In genomic region chr2:238554468-238555184, GRCh38 we compare ENCODE assay signal across 22 cellular contexts.
A peak's percentile ranks its signal among the peaks of the same experiment; 100 is the strongest.
DNase-seq lines count a peak whose midpoint lies in the region; ATAC-seq and TF ChIP-seq lines count a peak whose summit lies in the region.
"Had no signal": no experiment of that assay in that cellular context is flagged by ENCODE, and none has a peak within 500 bp of the region (broad histone marks: within the 10 kb centered on the region; RNA-seq: fewer than 3 reads in every experiment).

No MANE protein-coding gene starts in this region.

- H2BK120ac ChIP-seq in H9 (ENCODE audit: low read depth, low read length, poor library complexity, severe bottlenecking) = no peak overlapping the region

- H3K4me3 Mint-ChIP-seq in H9 = peak overlapping the region; percentile 28 to 54; a peak in 4 of 5 replicates
- H3K4me3 Mint-ChIP-seq in endodermal cell = no peak overlapping the region
- no peak overlapping the region for H3K4me3 Mint-ChIP-seq in T-cell
- no peak overlapping the region for H3K4me3 Mint-ChIP-seq in CD8-positive, alpha-beta T cell
- H3K4me3 Mint-ChIP-seq: B cell; CD4-positive, CD25-positive, alpha-beta regulatory T cell had no signal

- H3K4me1 Mint-ChIP-seq in H9 = peaks cover 6 to 11% of the 10 kb centered on the region in 2 experiments
- H3K4me1 Mint-ChIP-seq in endodermal cell = no peaks in the 10 kb centered on the region
- H3K4me1 Mint-ChIP-seq in T-cell = no peaks in the 10 kb centered on the region
- no peaks in the 10 kb centered on the region for H3K4me1 Mint-ChIP-seq in CD8-positive, alpha-beta T cell (ENCODE audit: low read depth)
- H3K4me1 Mint-ChIP-seq: B cell; CD4-positive, CD25-positive, alpha-beta regulatory T cell had no signal

- H3K4me3 ChIP-seq in endodermal cell (ENCODE audit: low read length) = no peak overlapping the region
- no peak overlapping the region for H3K4me3 ChIP-seq in osteoblast (ENCODE audit: insufficient read depth, low read length)
- H3K4me3 ChIP-seq in CD8-positive, alpha-beta T cell (ENCODE audit: low read depth, low read length) = no peak overlapping the region
- H3K4me3 ChIP-seq: A549, SJSA1 had no signal

- H2AFZ ChIP-seq in H9 (ENCODE audit: low read length) (no peak overlapping the region), osteoblast (ENCODE audit: low read length) (no peak overlapping the region)

- H4K8ac ChIP-seq in H9 (replicated peaks; ENCODE audit: insufficient read length, low read depth, low read length) = no peak overlapping the region

- H3K36me3 Mint-ChIP-seq in H9 (ENCODE audit: insufficient read depth in 1 of 3, low read depth in 3 of 3) = peaks cover 0 to 13% (median 3%) of the 10 kb centered on the region in 3 experiments; a peak in 4 of 7 replicates
- no peaks in the 10 kb centered on the region for H3K36me3 Mint-ChIP-seq in endodermal cell (ENCODE audit: low read depth)
- no peaks in the 10 kb centered on the region for H3K36me3 Mint-ChIP-seq in T-cell
- H3K36me3 Mint-ChIP-seq in CD8-positive, alpha-beta T cell = no peaks in the 10 kb centered on the region
- H3K36me3 Mint-ChIP-seq: CD4-positive, CD25-positive, alpha-beta regulatory T cell had no signal

- H3K23ac ChIP-seq in H9 (ENCODE audit: insufficient read length, low read depth, low read length) = no peak overlapping the region

- H3K79me2 ChIP-seq in H9 (ENCODE audit: insufficient read depth, low read length) = no peaks in the 10 kb centered on the region
- no peaks in the 10 kb centered on the region for H3K79me2 ChIP-seq in osteoblast (ENCODE audit: insufficient read depth, low read length)

- H3K36me3 ChIP-seq in endodermal cell (ENCODE audit: control insufficient read depth, insufficient read depth, low read length) (no peaks in the 10 kb centered on the region), osteoblast (ENCODE audit: insufficient read depth, low read length) (no peaks in the 10 kb centered on the region)
- no peaks in the 10 kb centered on the region for H3K36me3 ChIP-seq in CD8-positive, alpha-beta T cell (ENCODE audit: insufficient read depth, low read length)
- H3K36me3 ChIP-seq: SJSA1 had no signal

- POLR2A ChIA-PET in T-cell (lab: Charles Lee) = no interaction called here
- POLR2A ChIA-PET in CD8-positive, alpha-beta T cell (lab: Charles Lee) = no interaction called here

- H3T11ph ChIP-seq in H9 (ENCODE audit: low read length) = no peak overlapping the region

- no peak overlapping the region for H3K14ac ChIP-seq in H9 (ENCODE audit: insufficient read depth, low read length)

- H2BK5ac ChIP-seq in H9 (ENCODE audit: insufficient read length, low read length) = no peak overlapping the region

- no peak overlapping the region for H2AK5ac ChIP-seq in H9 (ENCODE audit: insufficient read length, low read length)

- H3K9me3 ChIP-seq in H9 (ENCODE audit: control insufficient read depth, low read depth, low read length) = no peaks in the 10 kb centered on the region
- no peaks in the 10 kb centered on the region for H3K9me3 ChIP-seq in endodermal cell (ENCODE audit: control insufficient read depth, low read length)
- no peaks in the 10 kb centered on the region for H3K9me3 ChIP-seq in osteoblast (ENCODE audit: low read depth, low read length)
- no peaks in the 10 kb centered on the region for H3K9me3 ChIP-seq in CD8-positive, alpha-beta T cell (ENCODE audit: low read length)
- H3K9me3 ChIP-seq: Caco-2 had no signal

- no peak overlapping the region for H3K4ac ChIP-seq in H9 (ENCODE audit: low read depth, low read length)

- H3K9ac ChIP-seq in H9 (ENCODE audit: extremely low read depth, insufficient read length, low read length) = no peak overlapping the region
- H3K9ac ChIP-seq in endodermal cell (ENCODE audit: extremely low read depth, low read length, poor library complexity, severe bottlenecking) = no peak overlapping the region
- H3K9ac ChIP-seq: KMS-11 had no signal

- H2BK15ac ChIP-seq in H9 (ENCODE audit: low read depth, low read length) = no peak overlapping the region

- H3K27me3 ChIP-seq in H9 (ENCODE audit: insufficient read depth, low read length) (no peaks in the 10 kb centered on the region), endodermal cell (ENCODE audit: control insufficient read depth, insufficient read depth, low read length, poor library complexity, severe bottlenecking) (no peaks in the 10 kb centered on the region), osteoblast (ENCODE audit: insufficient read depth, low read length) (no peaks in the 10 kb centered on the region)
- no peaks in the 10 kb centered on the region for H3K27me3 ChIP-seq in CD8-positive, alpha-beta T cell (ENCODE audit: insufficient read depth, low read length)
- H3K27me3 ChIP-seq: SJSA1 had no signal

- no peak overlapping the region for H4K91ac ChIP-seq in H9 (ENCODE audit: insufficient read length, low read depth, low read length)

- CTCF ChIA-PET in T-cell (lab: Charles Lee) = no interaction called here
- CTCF ChIA-PET in CD8-positive, alpha-beta T cell (lab: Charles Lee) = no interaction called here

- no CpG with 5 or more reads among the region's 25 CpGs for WGBS in H9 (ENCODE audit: extremely low coverage, insufficient read length, low lambda C conversion rate)
- WGBS in endodermal cell (ENCODE audit: insufficient coverage in 1 of 2, insufficient read length in 1 of 2), 2 experiments = 87% methylated on average over 14 to 25 of the region's 25 CpGs

- H3K27me3 Mint-ChIP-seq in H9 (ENCODE audit: low read depth) (no peaks in the 10 kb centered on the region; the same call in 1 of the 2 replicates), endodermal cell (ENCODE audit: insufficient read depth) (peaks cover under 1% of the 10 kb centered on the region), T-cell (peaks cover 16 to 21% of the 10 kb centered on the region in 2 donors)
- peaks cover 10% of the 10 kb centered on the region for H3K27me3 Mint-ChIP-seq in CD8-positive, alpha-beta T cell (ENCODE audit: low read depth)
- H3K27me3 Mint-ChIP-seq: B cell had no signal

- no peak overlapping the region for H3K56ac ChIP-seq in H9 (ENCODE audit: insufficient read length, low read depth, low read length)

- no peak overlapping the region for H2BK20ac ChIP-seq in H9 (ENCODE audit: low read depth, low read length, poor library complexity, severe bottlenecking)

- no peak overlapping the region for H4K5ac ChIP-seq in H9 (ENCODE audit: insufficient read length, low read depth, low read length)

- no peak for ATAC-seq in T-cell (replicated peaks in 1 of 4)
- ATAC-seq in CD8-positive, alpha-beta T cell = no peak
- ATAC-seq: A549, Right ventricle myocardium inferior had no signal

- H3K9me3 Mint-ChIP-seq in H9 = peaks cover 11 to 13% of the 10 kb centered on the region in 2 experiments; a peak in 4 of 5 replicates
- H3K9me3 Mint-ChIP-seq in endodermal cell = peaks cover 18% of the 10 kb centered on the region
- peaks cover 4% of the 10 kb centered on the region in 3 donors for H3K9me3 Mint-ChIP-seq in T-cell
- H3K9me3 Mint-ChIP-seq in CD8-positive, alpha-beta T cell = peaks cover 5% of the 10 kb centered on the region

- H3K27ac ChIP-seq in H9 (ENCODE audit: insufficient read length, low read depth, low read length) = no peak overlapping the region
- no peak overlapping the region for H3K27ac ChIP-seq in endodermal cell (ENCODE audit: low read depth, low read length)
- no peak overlapping the region for H3K27ac ChIP-seq in osteoblast (ENCODE audit: low read depth, low read length)
- H3K27ac ChIP-seq in CD8-positive, alpha-beta T cell (ENCODE audit: low read depth, low read length) = no peak overlapping the region
- H3K27ac ChIP-seq: A549, KMS-11, SJSA1 had no signal

- H3K4me2 ChIP-seq in H9 (ENCODE audit: insufficient read depth, insufficient read length, low read length) = peak overlapping the region; percentile 2
- H3K4me2 ChIP-seq in osteoblast (ENCODE audit: insufficient read depth, low read length) = no peak overlapping the region
- H3K4me2 ChIP-seq: A549, KMS-11 had no signal

- H2BK12ac ChIP-seq in H9 (ENCODE audit: insufficient read length, low read depth, low read length) = no peak overlapping the region

- peak overlapping the region; percentile 25 for H3K18ac ChIP-seq in H9 (ENCODE audit: insufficient read length, low read depth, low read length)

- H3K79me1 ChIP-seq in H9 (ENCODE audit: insufficient read depth, low read depth, low read length, poor library complexity, severe bottlenecking) = no peaks in the 10 kb centered on the region

- intact Hi-C loops in CD8-positive, alpha-beta T cell (cut with DNase I, micrococcal nuclease) = no loop called here

- H3K27ac Mint-ChIP-seq in H9 (peak overlapping the region in 1 of 3 experiments; percentile 64; a peak in 1 of 7 replicates), endodermal cell (no peak overlapping the region), T-cell (no peak overlapping the region)
- no peak overlapping the region for H3K27ac Mint-ChIP-seq in CD8-positive, alpha-beta T cell
- H3K27ac Mint-ChIP-seq: B cell; CD4-positive, CD25-positive, alpha-beta regulatory T cell had no signal

- DNase-seq in H9 = peak; percentile 74
- DNase-seq in endodermal cell = peak; percentile 78
- DNase-seq in left kidney (ENCODE audit: low read depth, low spot score) = peak; percentile 41
- peak; percentile 73 for DNase-seq in osteoblast (ENCODE audit: insufficient read length, low spot score, missing footprints)
- no peak for DNase-seq in T-cell
- no peak for DNase-seq in NCI-H128 (lab: John Stamatoyannopoulos, UW; ENCODE audit: unreplicated experiment)
- no peak for DNase-seq in CD8-positive, alpha-beta T cell
- no peak for DNase-seq in NCI-H510A treated with DMSO at 0.1 percent for 48 hours (lab: John Stamatoyannopoulos, UW)
- DNase-seq: Caco-2; CD4-positive, CD25-positive, alpha-beta regulatory T cell; DMS 273 treated with DMSO at 0.1 percent for 48 hours; DMS79 treated with DMSO at 0.1 percent for 48 hours; NCI-H1105; NCI-H2029 treated with DMSO at 0.1 percent for 48 hours; NCI-H2171; NCI-H526; OCI-M1 had no signal

- no peak for TF ChIP-seq CTCF in H9 (conservative IDR thresholded peaks at IDR 0.05)
- no peak for TF ChIP-seq CTCF in endodermal cell (conservative IDR thresholded peaks at IDR 0.05)
- TF ChIP-seq CTCF in osteoblast (IDR thresholded peaks at IDR 0.05; ENCODE audit: extremely low read depth, low read depth, low read length) = no peak
- no peak for TF ChIP-seq CTCF in CD8-positive, alpha-beta T cell (IDR thresholded peaks at IDR 0.05)

- H3K4me1 ChIP-seq in H9 (ENCODE audit: insufficient read depth, low read length) (no peaks in the 10 kb centered on the region), endodermal cell (ENCODE audit: control insufficient read depth, insufficient read depth, low read length) (no peaks in the 10 kb centered on the region), osteoblast (ENCODE audit: insufficient read depth, low read length) (no peaks in the 10 kb centered on the region)
- H3K4me1 ChIP-seq in CD8-positive, alpha-beta T cell (ENCODE audit: insufficient read depth, low read length) = no peaks in the 10 kb centered on the region
- H3K4me1 ChIP-seq: A549, Caco-2, SJSA1 had no signal

- no peaks in the 10 kb centered on the region for H4K20me1 ChIP-seq in H9 (ENCODE audit: control insufficient read depth, insufficient read depth, insufficient read length)
- H4K20me1 ChIP-seq in osteoblast (ENCODE audit: insufficient read depth, low read length) = no peaks in the 10 kb centered on the region

- no peaks in the 10 kb centered on the region for H3K23me2 ChIP-seq in H9 (ENCODE audit: insufficient read length, low read depth, low read length, poor library complexity, severe bottlenecking)

Comparison
In these comparisons a context has a peak if more than half of its experiments do, and no peak if none do; other contexts are left out.
1. DNase-seq: peak in H9 (single experiment), endodermal cell (single experiment), left kidney (single experiment) and osteoblast (single experiment); none in T-cell (0 of 34), NCI-H128 (single experiment), CD8-positive, alpha-beta T cell (0 of 7) and NCI-H510A treated with DMSO at 0.1 percent for 48 hours (single experiment).
2. H3K4me3 Mint-ChIP-seq: peak in H9 (2 of 2); none in endodermal cell (single experiment), T-cell (0 of 3) and CD8-positive, alpha-beta T cell (single experiment).